Comparison of ENCODE assay signal across 13 cellular contexts in the genomic region with DNA sequence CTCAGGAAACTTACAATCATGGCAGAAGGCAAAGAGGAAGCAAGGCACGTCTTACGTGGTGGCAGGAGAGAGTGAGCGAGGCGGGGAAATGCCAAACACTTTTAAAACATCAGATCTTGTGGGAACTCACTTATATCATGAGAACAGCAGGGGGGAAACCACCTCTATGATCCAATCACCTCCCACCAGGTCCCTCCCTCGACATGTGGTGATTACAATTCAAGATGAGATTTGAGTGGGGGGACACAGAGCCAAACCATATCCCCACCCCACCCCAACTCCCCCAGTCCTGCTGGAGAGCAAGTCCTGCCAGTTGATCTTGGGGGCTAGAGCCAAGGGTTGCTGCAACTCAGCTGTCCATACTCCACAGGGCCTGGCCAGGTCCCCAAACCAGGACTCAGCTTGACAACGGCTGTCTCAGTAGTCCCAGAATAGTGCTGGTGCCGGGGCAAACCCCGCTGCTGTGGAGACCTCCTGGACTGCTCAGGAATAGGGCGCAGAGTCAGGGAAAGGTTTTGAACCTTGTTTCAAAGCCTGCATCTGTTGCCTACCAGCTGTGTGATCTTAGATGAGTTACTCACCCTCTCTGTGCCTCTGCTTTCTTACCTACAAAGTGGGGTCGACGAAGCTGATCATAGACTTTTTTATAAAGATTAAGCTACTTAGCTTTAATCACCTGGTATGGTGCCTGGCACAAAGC.
DNase-seq lines count a peak whose midpoint lies in the region; ATAC-seq and TF ChIP-seq lines count a peak whose summit lies in the region.
"Had no signal": no experiment of that assay in that cellular context is flagged by ENCODE, and none has a peak within 500 bp of the region (broad histone marks: within the 10 kb centered on the region; RNA-seq: fewer than 3 reads in every experiment).

No MANE protein-coding gene starts in this region.

- DNase-seq in activated T-cell treated with anti-CD3 and anti-CD28 coated beads for 24 hours (ENCODE audit: low read depth) (peak; percentile 15), activated T-cell treated with anti-CD3 and anti-CD28 coated beads for 4 hours (no peak), NCI-H69 (lab: John Stamatoyannopoulos, UW) (peak; percentile 52), coronary artery (ENCODE audit: low spot score) (peak; percentile 62), HuH-7.5 (ENCODE audit: low spot score) (no peak)
- peak; percentile 43 for DNase-seq in stimulated activated CD8-positive, alpha-beta memory T cell treated with anti-CD3 and anti-CD28 coated beads, Interleukin-4, amount 100 ng/mL, for 48 hours
- DNase-seq: activated CD8-positive, alpha-beta memory T cell treated with anti-CD3 and anti-CD28 coated beads, Interleukin-2, amount 50 U/mL, for 4 hours; MM.1S; T1000 had no signal

- TF ChIP-seq CTCF in coronary artery (IDR thresholded peaks at IDR 0.05), result no peak

- peak overlapping the region in 1 of 2 donors; percentile 3 for H3K27ac ChIP-seq in coronary artery
- H3K27ac ChIP-seq: RWPE1, skin epidermis had no signal

- no peak for ATAC-seq in GM18861 (IDR thresholded peaks at IDR 0.05; ENCODE audit: unreplicated experiment)
- no peak for ATAC-seq in GM19395 (IDR thresholded peaks at IDR 0.05; ENCODE audit: unreplicated experiment)

- H3K4me3 ChIP-seq in coronary artery, result no peak overlapping the region
- H3K4me3 ChIP-seq: skin epidermis had no signal

Comparison
In these comparisons a context has a peak if more than half of its experiments do, and no peak if none do; other contexts are left out.
1. DNase-seq: peak in activated T-cell treated with anti-CD3 and anti-CD28 coated beads for 24 hours (single experiment), NCI-H69 (single experiment), coronary artery (single experiment) and stimulated activated CD8-positive, alpha-beta memory T cell treated with anti-CD3 and anti-CD28 coated beads, Interleukin-4, amount 100 ng/mL, for 48 hours (single experiment); none in activated T-cell treated with anti-CD3 and anti-CD28 coated beads for 4 hours (single experiment) and HuH-7.5 (single experiment).